Comparison of ENCODE assay signal across 21 cellular contexts in genomic region chr7:159045839-159046238, GRCh38.
DNase-seq lines count a peak whose midpoint lies in the region; ATAC-seq and TF ChIP-seq lines count a peak whose summit lies in the region.
"Had no signal": no experiment of that assay in that cellular context is flagged by ENCODE, and none has a peak within 500 bp of the region (broad histone marks: within the 10 kb centered on the region; RNA-seq: fewer than 3 reads in every experiment).

No MANE protein-coding gene starts in this region.

- ATAC-seq in DND-41 (ENCODE audit: insufficient read depth, low read depth) = no peak
- no peak for ATAC-seq in activated CD8-positive, alpha-beta T cell treated with anti-CD3 and anti-CD28 coated beads, Interleukin-2, amount 10 ng/mL, durations not matched to agents 7 days and 5 days
- ATAC-seq: Panc1 had no signal

- peaks cover 3% of the 10 kb centered on the region for H3K9me3 Mint-ChIP-seq in activated CD8-positive, alpha-beta T cell treated with anti-CD3 and anti-CD28 coated beads, Interleukin-2, amount 10 ng/mL, durations not matched to agents 7 days and 5 days (ENCODE audit: insufficient read depth)
- H3K9me3 Mint-ChIP-seq: CD8-positive, alpha-beta memory T cell had no signal

- H3K27me3 ChIP-seq in DND-41 (ENCODE audit: insufficient read depth, low read length, poor library complexity) (no peaks in the 10 kb centered on the region), PC-9 (ENCODE audit: insufficient read depth, low read depth) (peaks cover 90% of the 10 kb centered on the region), smooth muscle cell (ENCODE audit: low read depth) (no peaks in the 10 kb centered on the region)

- H3K4me3 ChIP-seq in DND-41 (ENCODE audit: low read depth in 1 of 2, low read length in 2 of 2) (no peak overlapping the region), PC-9 (no peak overlapping the region), smooth muscle cell (no peak overlapping the region)

- no peak overlapping the region for H3K27ac Mint-ChIP-seq in activated CD8-positive, alpha-beta T cell treated with anti-CD3 and anti-CD28 coated beads, Interleukin-2, amount 10 ng/mL, durations not matched to agents 7 days and 5 days
- H3K27ac Mint-ChIP-seq: B cell; CD8-positive, alpha-beta memory T cell had no signal

- no TSS peak for BruUV-seq in PC-9 (replicated peaks; lab: Mats Ljungman, UMichigan)

- POLR2A ChIA-PET in PC-9 (lab: Charles Lee; ENCODE audit: unreplicated experiment) = no interaction called here
- POLR2A ChIA-PET in activated CD8-positive, alpha-beta T cell treated with anti-CD3 and anti-CD28 coated beads, Interleukin-2, amount 10 ng/mL, durations not matched to agents 7 days and 5 days (lab: Charles Lee) = no interaction called here

- H3K4me2 ChIP-seq in DND-41 (ENCODE audit: insufficient read depth, low read length) (no peak overlapping the region), PC-9 (no peak overlapping the region), smooth muscle cell (no peak overlapping the region)

- CTCF ChIA-PET in PC-9 (lab: Charles Lee) = no interaction called here
- CTCF ChIA-PET in activated CD8-positive, alpha-beta T cell treated with anti-CD3 and anti-CD28 coated beads, Interleukin-2, amount 10 ng/mL, durations not matched to agents 7 days and 5 days (lab: Charles Lee) = interaction anchor here (1.3 kb wide), 1 partner anchor 70 kb away, joined by 4 read pairs; no protein-coding TSS in a partner anchor

- TF ChIP-seq CTCF in DND-41 (IDR thresholded peaks at IDR 0.05; ENCODE audit: borderline replicate concordance, extremely low read depth, low read length, poor library complexity, severe bottlenecking) (no peak), PC-9 (conservative IDR thresholded peaks at IDR 0.05) (0 out of 2 replicates have a peak, but pooled peaks have one; percentile 18), smooth muscle cell (IDR thresholded peaks at IDR 0.05; ENCODE audit: borderline replicate concordance, insufficient read depth, poor library complexity, severe bottlenecking) (peak; percentile 24)

- H4K20me1 ChIP-seq in DND-41 (ENCODE audit: insufficient read depth, low read length) (no peaks in the 10 kb centered on the region), PC-9 (ENCODE audit: insufficient read depth) (no peaks in the 10 kb centered on the region), smooth muscle cell (ENCODE audit: low read depth) (no peaks in the 10 kb centered on the region)

- H3K27ac ChIP-seq in DND-41 (ENCODE audit: low read length) = peak overlapping the region; percentile 68
- peak overlapping the region; percentile 100 for H3K27ac ChIP-seq in KOPT-K1 (ENCODE audit: low read depth, low read length, poor library complexity, severe bottlenecking)
- H3K27ac ChIP-seq in PC-9 = no peak overlapping the region
- no peak overlapping the region for H3K27ac ChIP-seq in smooth muscle cell (ENCODE audit: low read depth)
- no peak overlapping the region for H3K27ac ChIP-seq in substantia nigra (ENCODE audit: low read depth, low read length, poor library complexity, severe bottlenecking)
- H3K27ac ChIP-seq: C4-2B, RWPE1 had no signal

- H3F3A ChIP-seq in PC-9 (ENCODE audit: insufficient read depth, low read depth) = no peaks in the 10 kb centered on the region
- no peaks in the 10 kb centered on the region for H3F3A ChIP-seq in smooth muscle cell (ENCODE audit: low read depth)

- 100% methylated on average over 1 of the region's 1 CpG for WGBS in smooth muscle cell (ENCODE audit: low lambda C conversion rate)

- H3K36me3 ChIP-seq in DND-41 (ENCODE audit: insufficient read depth, low read length) (peaks cover 43% of the 10 kb centered on the region), KOPT-K1 (ENCODE audit: insufficient read depth, low read length) (peaks cover 34% of the 10 kb centered on the region), PC-9 (ENCODE audit: low read depth) (no peaks in the 10 kb centered on the region), smooth muscle cell (ENCODE audit: low read depth) (no peaks in the 10 kb centered on the region)

- peaks cover 47% of the 10 kb centered on the region for H3K4me1 ChIP-seq in DND-41 (ENCODE audit: insufficient read depth, low read length)
- H3K4me1 ChIP-seq in PC-9 (replicated peaks; ENCODE audit: insufficient read depth) = no peaks in the 10 kb centered on the region
- H3K4me1 ChIP-seq in smooth muscle cell (ENCODE audit: low read depth) = no peaks in the 10 kb centered on the region

- intact Hi-C loops in PC-9 (cut with micrococcal nuclease; ENCODE audit: unreplicated experiment) = no loop called here

- H3K9me2 ChIP-seq in PC-9 (ENCODE audit: insufficient read depth) = no peaks in the 10 kb centered on the region

- no peak overlapping the region for H3K9ac ChIP-seq in DND-41 (ENCODE audit: low read depth, low read length)
- H3K9ac ChIP-seq in smooth muscle cell (ENCODE audit: low read depth) = no peak overlapping the region

- no peak overlapping the region for H2AFZ ChIP-seq in DND-41 (ENCODE audit: low read depth, low read length)
- no peak overlapping the region for H2AFZ ChIP-seq in PC-9
- H2AFZ ChIP-seq in smooth muscle cell (ENCODE audit: low read depth) = no peak overlapping the region

- peaks cover 19% of the 10 kb centered on the region for H3K79me2 ChIP-seq in DND-41 (ENCODE audit: insufficient read depth, low read length)
- H3K79me2 ChIP-seq in PC-9 (ENCODE audit: low read depth) = no peaks in the 10 kb centered on the region
- H3K79me2 ChIP-seq in smooth muscle cell (ENCODE audit: low read depth) = no peaks in the 10 kb centered on the region

- H3K27me3 Mint-ChIP-seq in activated CD8-positive, alpha-beta T cell treated with anti-CD3 and anti-CD28 coated beads, Interleukin-2, amount 10 ng/mL, durations not matched to agents 7 days and 5 days (ENCODE audit: low read depth) = peaks cover 6% of the 10 kb centered on the region
- H3K27me3 Mint-ChIP-seq: B cell had no signal

- no peaks in the 10 kb centered on the region for H3K36me3 Mint-ChIP-seq in activated CD8-positive, alpha-beta T cell treated with anti-CD3 and anti-CD28 coated beads, Interleukin-2, amount 10 ng/mL, durations not matched to agents 7 days and 5 days (ENCODE audit: low read depth)
- H3K36me3 Mint-ChIP-seq: CD8-positive, alpha-beta memory T cell had no signal

- H3K4me3 Mint-ChIP-seq in activated CD8-positive, alpha-beta T cell treated with anti-CD3 and anti-CD28 coated beads, Interleukin-2, amount 10 ng/mL, durations not matched to agents 7 days and 5 days = no peak overlapping the region
- H3K4me3 Mint-ChIP-seq: B cell; CD8-positive, alpha-beta memory T cell had no signal

- DNase-seq in DND-41 (no peak), PC-9 (no peak), smooth muscle cell (lab: John Stamatoyannopoulos, UW; ENCODE audit: unreplicated experiment) (no peak), substantia nigra (lab: John Stamatoyannopoulos, UW) (no peak), germinal center (ENCODE audit: low spot score) (no peak)
- DNase-seq in activated CD8-positive, alpha-beta T cell treated with anti-CD3 and anti-CD28 coated beads, Interleukin-2, amount 10 ng/mL, durations not matched to agents 7 days and 5 days = no peak
- DNase-seq: CD8-positive, alpha-beta memory T cell; DMS79 treated with DMSO at 0.1 percent for 48 hours; GOT3; HCEC 1CT; Karpas-422; NCI-H2029; NCI-H446 treated with DMSO at 0.1 percent for 48 hours; NCI-H526 treated with DMSO at 0.1 percent for 48 hours; SHP77 treated with DMSO at 0.1 percent for 48 hours; T-helper 1 cell had no signal

- H3K9me3 ChIP-seq in DND-41 (ENCODE audit: insufficient read depth, low read length, severe bottlenecking) (peaks cover 5% of the 10 kb centered on the region), KOPT-K1 (ENCODE audit: insufficient read depth, low read length, poor library complexity, severe bottlenecking) (peaks cover 41% of the 10 kb centered on the region), PC-9 (ENCODE audit: insufficient read depth, low read depth) (no peaks in the 10 kb centered on the region), smooth muscle cell (replicated peaks; ENCODE audit: low read depth) (no peaks in the 10 kb centered on the region)

- H3K4me1 Mint-ChIP-seq in activated CD8-positive, alpha-beta T cell treated with anti-CD3 and anti-CD28 coated beads, Interleukin-2, amount 10 ng/mL, durations not matched to agents 7 days and 5 days (ENCODE audit: low read depth) = peaks cover 6% of the 10 kb centered on the region
- H3K4me1 Mint-ChIP-seq: B cell; CD8-positive, alpha-beta memory T cell had no signal

Comparison
In these comparisons a context has a peak if more than half of its experiments do, and no peak if none do; other contexts are left out.
1. H3K27ac ChIP-seq: peak in DND-41 (single experiment) and KOPT-K1 (single experiment); none in PC-9 (single experiment), smooth muscle cell (single experiment) and substantia nigra (single experiment).